8 cellular contexts compared by ENCODE assay signal in the genomic region with DNA sequence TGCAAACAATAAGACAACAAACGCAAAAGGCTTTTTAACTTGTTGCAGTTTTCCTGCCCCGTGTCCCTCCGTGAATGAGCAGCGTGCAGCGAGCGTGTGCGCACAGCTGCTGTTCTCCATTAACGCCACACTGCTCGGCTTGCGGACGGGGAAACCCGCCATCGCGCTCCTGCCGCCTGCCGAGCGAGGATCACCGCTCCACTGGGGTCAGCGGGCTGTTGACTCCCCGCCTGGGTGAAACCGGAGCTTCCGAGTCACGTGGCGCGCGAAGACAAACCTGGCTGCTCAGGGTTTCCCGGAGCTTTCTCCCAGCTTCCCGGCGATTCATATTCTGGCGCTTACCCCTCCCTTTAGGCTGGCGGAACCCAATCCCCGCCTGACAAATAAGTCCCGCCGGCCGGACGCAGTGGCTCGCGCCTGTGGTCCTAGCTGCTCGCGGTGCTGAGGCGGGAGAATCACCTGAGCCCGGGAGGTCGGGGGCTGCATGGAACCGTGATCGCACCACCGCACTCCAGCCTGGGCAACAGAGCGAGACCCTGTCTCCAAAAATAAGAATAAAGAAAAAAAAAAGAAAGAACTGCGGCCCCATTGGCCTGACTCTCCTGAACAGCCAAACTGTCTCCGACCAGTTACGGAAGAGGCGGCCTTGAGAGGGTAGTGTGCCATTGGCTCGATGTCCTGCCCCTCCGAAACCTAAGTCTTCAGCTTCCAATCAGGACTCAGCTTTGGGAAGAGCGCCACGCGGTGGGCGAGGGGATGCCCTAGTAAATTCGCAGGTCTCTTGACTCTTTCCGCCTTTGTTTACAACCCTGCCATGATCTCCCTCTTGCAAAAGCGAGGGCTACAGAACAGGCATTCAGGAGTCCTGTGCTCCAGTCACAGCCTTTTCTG. TPM values are rescaled to one million over a fixed set of nuclear protein-coding genes. Genes with fewer than 3 reads are reported as not detected.
DNase-seq lines count a peak whose midpoint lies in the region; ATAC-seq, FAIRE-seq and TF ChIP-seq lines count a peak whose summit lies in the region.

A gene with protein sequence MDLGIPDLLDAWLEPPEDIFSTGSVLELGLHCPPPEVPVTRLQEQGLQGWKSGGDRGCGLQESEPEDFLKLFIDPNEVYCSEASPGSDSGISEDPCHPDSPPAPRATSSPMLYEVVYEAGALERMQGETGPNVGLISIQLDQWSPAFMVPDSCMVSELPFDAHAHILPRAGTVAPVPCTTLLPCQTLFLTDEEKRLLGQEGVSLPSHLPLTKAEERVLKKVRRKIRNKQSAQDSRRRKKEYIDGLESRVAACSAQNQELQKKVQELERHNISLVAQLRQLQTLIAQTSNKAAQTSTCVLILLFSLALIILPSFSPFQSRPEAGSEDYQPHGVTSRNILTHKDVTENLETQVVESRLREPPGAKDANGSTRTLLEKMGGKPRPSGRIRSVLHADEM (plus strand): TSS at position 794 of the 891 bp plus-strand sequence. CDS start 624 bp downstream, outside the sequence.

- H3K4me2 ChIP-seq in endothelial cell of umbilical vein (ENCODE audit: insufficient read depth, low read length): peak within 1 kb of the TSS; percentile 83

- FAIRE-seq in endothelial cell of umbilical vein (lab: Jason Lieb, UNC): peak; percentile 97

- DNase-seq in DMS 273 treated with DMSO at 0.1 percent for 48 hours (lab: John Stamatoyannopoulos, UW): peak; percentile 97
- DNase-seq in NT2/D1 (ENCODE audit: low read depth, low spot score): peak; percentile 99
- DNase-seq in activated CD8-positive, alpha-beta memory T cell treated with anti-CD3 and anti-CD28 coated beads, Interleukin-2, amount 50 U/mL, for 48 hours: peak; percentile 86
- DNase-seq in endothelial cell of umbilical vein (ENCODE audit: low read depth, low spot score): peak; percentile 97
- DNase-seq in midbrain (lab: John Stamatoyannopoulos, UW): peak; percentile 97
- peak; percentile 70 for DNase-seq in stimulated activated CD8-positive, alpha-beta memory T cell treated with anti-CD3 and anti-CD28 coated beads, Interleukin-4, amount 100 ng/mL, for 24 hours (ENCODE audit: low read depth)

- H3K27me3 ChIP-seq in HUES6 (ENCODE audit: control insufficient read depth, insufficient read depth, low read length) (no peaks in the 10 kb centered on the region), NT2/D1 (ENCODE audit: insufficient read depth, insufficient read length) (no peaks in the 10 kb centered on the region), endothelial cell of umbilical vein (ENCODE audit: control insufficient read depth in 2 of 2, insufficient read depth in 2 of 2, low read length in 2 of 2) (no peaks in the 10 kb centered on the region)

- TF ChIP-seq POLR2A in endothelial cell of umbilical vein (IDR thresholded peaks at IDR 0.05; ENCODE audit: low read depth, low read length): peak; percentile 73

- dilution Hi-C loops in endothelial cell of umbilical vein (cut with MboI; ENCODE audit: extremely low pct_ligation_motif_present, low sequenced_read_pairs): no loop called here

- no peaks in the 10 kb centered on the region for H3K9me1 ChIP-seq in endothelial cell of umbilical vein (replicated peaks; ENCODE audit: control insufficient read depth, extremely low read depth, insufficient read depth, low read length)

- peak within 1 kb of the TSS; percentile 82 for H3K9ac ChIP-seq in HUES6 (ENCODE audit: low read length)
- H3K9ac ChIP-seq in NT2/D1 (ENCODE audit: insufficient read length, low read depth): peak within 1 kb of the TSS; percentile 98
- peak within 1 kb of the TSS; percentile 66 for H3K9ac ChIP-seq in endothelial cell of umbilical vein (replicated peaks; ENCODE audit: extremely low read depth, insufficient read depth, low read length)

- BruUV-seq in endothelial cell of umbilical vein (replicated peaks; lab: Mats Ljungman, UMichigan): TSS peak; percentile 12

- H3K36me3 ChIP-seq in HUES6 (ENCODE audit: control insufficient read depth, insufficient read depth, low read length): no peaks in the 10 kb centered on the region
- H3K36me3 ChIP-seq in NT2/D1 (ENCODE audit: insufficient read depth, insufficient read length, low read length): peaks cover 7% of the 10 kb centered on the region
- H3K36me3 ChIP-seq in endothelial cell of umbilical vein (ENCODE audit: control insufficient read depth in 2 of 2, extremely low read depth in 1 of 2, insufficient read depth in 2 of 2, low read length in 2 of 2): no peaks in the 10 kb centered on the region

- ATAC-seq in GM21447 (IDR thresholded peaks at IDR 0.05; ENCODE audit: unreplicated experiment): peak; percentile 64

- peaks cover 8% of the 10 kb centered on the region for H3K4me1 ChIP-seq in HUES6 (ENCODE audit: control insufficient read depth, insufficient read depth, low read length)
- peaks cover 4% of the 10 kb centered on the region for H3K4me1 ChIP-seq in NT2/D1 (ENCODE audit: insufficient read depth, insufficient read length)
- peaks cover 34% of the 10 kb centered on the region for H3K4me1 ChIP-seq in endothelial cell of umbilical vein (ENCODE audit: control insufficient read depth, extremely low read depth, insufficient read depth, low read length)

- intact Hi-C loops in endothelial cell of umbilical vein (cut with micrococcal nuclease): no loop called here

- peak within 1 kb of the TSS; percentile 81 for H3K27ac ChIP-seq in HUES6 (ENCODE audit: low read depth, low read length)
- H3K27ac ChIP-seq in endothelial cell of umbilical vein (ENCODE audit: insufficient read depth, low read depth, low read length): peak within 1 kb of the TSS; percentile 29

- CTCF ChIA-PET in endothelial cell of umbilical vein (lab: Charles Lee): interaction anchor here (0.7 to 4.7 kb wide), 11 partner anchors 9 to 170 kb away, joined by 3 to 37 read pairs (median 9); a partner anchor contains a TSS

- peak within 1 kb of the TSS; percentile 51 for H2AFZ ChIP-seq in endothelial cell of umbilical vein (ENCODE audit: low read depth, low read length)

- peak within 1 kb of the TSS; percentile 78 for H3K4me3 ChIP-seq in HUES6 (ENCODE audit: low read depth, low read length)
- peak within 1 kb of the TSS; percentile 83 for H3K4me3 ChIP-seq in NT2/D1 (ENCODE audit: insufficient read length, low read depth)
- peak within 1 kb of the TSS; percentile 42 to 68 (median 62) for H3K4me3 ChIP-seq in endothelial cell of umbilical vein (replicated peaks in 1 of 3; ENCODE audit: insufficient read depth in 1 of 3, low read depth in 1 of 3, low read length in 3 of 3)

- POLR2A ChIA-PET in endothelial cell of umbilical vein (lab: Charles Lee): interaction anchor here (0.8 to 1.8 kb wide), 3 partner anchors 10 to 23 kb away, joined by 3 to 12 read pairs (median 8); a partner anchor contains a TSS

- TF ChIP-seq CTCF in endothelial cell of umbilical vein (IDR thresholded peaks at IDR 0.05; ENCODE audit: extremely low read depth in 1 of 2, insufficient read depth in 1 of 2, low read depth in 1 of 2, low read length in 2 of 2): peak in 1 of 2 donors; percentile 51

- no peaks in the 10 kb centered on the region for H4K20me1 ChIP-seq in endothelial cell of umbilical vein (replicated peaks; ENCODE audit: control insufficient read depth, extremely low read depth, insufficient read depth, low read length)

- no peaks in the 10 kb centered on the region for H3K9me3 ChIP-seq in HUES6 (ENCODE audit: control insufficient read depth, insufficient read depth, low read depth, low read length)
- no peaks in the 10 kb centered on the region for H3K9me3 ChIP-seq in NT2/D1 (ENCODE audit: insufficient read depth, low read length)
- H3K9me3 ChIP-seq in endothelial cell of umbilical vein (replicated peaks; ENCODE audit: control insufficient read depth, insufficient read depth, low read length): no peaks in the 10 kb centered on the region

- H3K79me2 ChIP-seq in endothelial cell of umbilical vein (ENCODE audit: control insufficient read depth, insufficient read depth, low read length): peaks cover 2% of the 10 kb centered on the region

TF ChIP-seq in endothelial cell of umbilical vein, 7 proteins besides CTCF, POLR2A, EP300 and RAD21:
- TF ChIP-seq GATA2 (IDR thresholded peaks at IDR 0.05; ENCODE audit: insufficient read depth, insufficient read length, low read depth, low read length): no peak
- no peak for TF ChIP-seq EZH2 (IDR thresholded peaks at IDR 0.05; ENCODE audit: borderline replicate concordance, low read depth, low read length, severe bottlenecking)
- no peak for TF ChIP-seq FOS (IDR thresholded peaks at IDR 0.05; ENCODE audit: borderline replicate concordance, insufficient read depth, low read length)
- TF ChIP-seq POLR2AphosphoS5 (IDR thresholded peaks at IDR 0.05; ENCODE audit: insufficient read depth, low read depth, low read length): peak; percentile 58
- TF ChIP-seq JUN (IDR thresholded peaks at IDR 0.05; ENCODE audit: borderline replicate concordance, insufficient read depth, insufficient read length, low read depth): no peak
- TF ChIP-seq, protein P1, sequence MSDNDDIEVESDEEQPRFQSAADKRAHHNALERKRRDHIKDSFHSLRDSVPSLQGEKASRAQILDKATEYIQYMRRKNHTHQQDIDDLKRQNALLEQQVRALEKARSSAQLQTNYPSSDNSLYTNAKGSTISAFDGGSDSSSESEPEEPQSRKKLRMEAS (IDR thresholded peaks at IDR 0.05; ENCODE audit: insufficient read depth, insufficient read length): peak; percentile 89
- TF ChIP-seq MYC (IDR thresholded peaks at IDR 0.05; ENCODE audit: low read depth, low read length): no peak

RNA-seq across cellular contexts. Expression of the gene that starts here (rescaled TPM):
- total RNA-seq in endothelial cell of umbilical vein: 8.1 and 9.9 TPM in 2 replicates
- 11.7 and 12.1 TPM in 2 replicates for polyA plus RNA-seq in endothelial cell of umbilical vein
- 10.0 and 11.5 TPM in 2 replicates for polyA plus RNA-seq in endothelial cell of umbilical vein (2011; cell fraction: cytosol; rRNA removed)
- polyA plus RNA-seq in endothelial cell of umbilical vein (2011; cell fraction: nucleus; rRNA removed): 30.6 and 32.2 TPM in 2 replicates
- polyA plus RNA-seq in endothelial cell of umbilical vein (2012): 4.3 and 4.4 TPM in 2 replicates
- 7.1 and 10.0 TPM in 2 replicates for polyA minus RNA-seq in endothelial cell of umbilical vein
- polyA minus RNA-seq in endothelial cell of umbilical vein (2011; cell fraction: cytosol; rRNA and poly(A)+ RNA removed): 10.0 TPM
- polyA minus RNA-seq in endothelial cell of umbilical vein (2011; cell fraction: nucleus; rRNA and poly(A)+ RNA removed): 4.3 and 4.5 TPM in 2 replicates

Comparison
In these comparisons a context has a peak if more than half of its experiments do, and no peak if none do; other contexts are left out.
1. Peak in every context shown above with its lines: DNase-seq, ATAC-seq, H3K4me3 ChIP-seq and H3K27ac ChIP-seq.